Comparison of ENCODE assay signal across 1 cellular context in the genomic region with DNA sequence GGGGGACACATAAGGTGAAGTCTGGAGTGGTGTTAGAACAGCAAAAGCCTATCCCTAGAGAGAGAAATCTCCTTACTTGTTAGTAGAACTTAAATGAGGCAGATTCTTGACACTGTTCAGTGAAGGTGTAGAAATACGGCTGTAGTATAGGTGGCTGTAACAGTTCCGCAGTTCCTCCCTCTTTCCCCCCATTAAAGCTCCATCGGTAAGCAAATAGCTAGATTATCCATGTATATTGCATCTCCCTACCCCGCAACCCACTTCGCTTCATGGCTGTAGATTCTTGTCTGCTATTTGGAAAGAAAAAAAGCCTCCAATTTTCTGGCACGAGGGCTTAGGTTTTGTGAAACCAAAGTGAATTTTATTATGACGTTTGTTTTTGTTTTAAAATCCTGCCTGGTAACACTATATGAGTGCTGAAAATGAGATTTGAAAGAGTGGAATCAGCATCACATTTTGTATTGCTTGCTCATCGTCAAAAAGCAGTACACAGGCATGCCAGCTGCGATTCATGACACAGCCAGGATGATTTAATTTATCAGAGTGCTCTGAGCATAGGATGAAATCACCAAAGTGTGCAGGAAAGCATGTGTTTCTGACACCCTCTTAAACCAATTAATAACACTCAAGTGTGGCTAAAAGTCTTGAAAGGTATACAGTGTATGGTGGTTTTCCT.
A peak's percentile ranks its signal among the peaks of the same experiment; 100 is the strongest.
TF ChIP-seq lines count a peak whose summit lies in the region.

No MANE protein-coding gene starts in this region.

TF ChIP-seq in GM12878, 131 proteins besides CTCF, POLR2A, EP300 and RAD21 (continued from another document):
- TF ChIP-seq TCF7 (IDR thresholded peaks at IDR 0.05; ENCODE audit: borderline replicate concordance) (no peak), DPF2 (IDR thresholded peaks at IDR 0.05) (no peak), SIX5 (IDR thresholded peaks at IDR 0.05; ENCODE audit: low read depth, low read length, severe bottlenecking) (no peak), MYB (IDR thresholded peaks at IDR 0.05; ENCODE audit: borderline replicate concordance, low read depth, low read length) (no peak), POLR2AphosphoS5 (IDR thresholded peaks at IDR 0.05; ENCODE audit: low read length) (no peak), RUNX3 (IDR thresholded peaks at IDR 0.05; ENCODE audit: low read length) (no peak), CHD4 (IDR thresholded peaks at IDR 0.05) (no peak), PAX8 (IDR thresholded peaks at IDR 0.05) (no peak), TCF12 (IDR thresholded peaks at IDR 0.05; ENCODE audit: low read depth, low read length) (no peak), TARDBP (IDR thresholded peaks at IDR 0.05; ENCODE audit: borderline replicate concordance) (no peak), BMI1 (IDR thresholded peaks at IDR 0.05; ENCODE audit: borderline replicate concordance) (no peak), WRNIP1 (IDR thresholded peaks at IDR 0.05; ENCODE audit: borderline replicate concordance, low read depth, low read length) (no peak), SIN3A (IDR thresholded peaks at IDR 0.05; ENCODE audit: low read depth, low read length) (no peak), SMAD5 (IDR thresholded peaks at IDR 0.05; ENCODE audit: low read depth) (no peak), NRF1 (conservative IDR thresholded peaks at IDR 0.05; ENCODE audit: low read depth, low read length) (no peak), RAD51 (IDR thresholded peaks at IDR 0.05) (no peak), BHLHE40 (IDR thresholded peaks at IDR 0.05; ENCODE audit: borderline replicate concordance in 1 of 2, low read depth in 2 of 2, low read length in 1 of 2) (peak in 1 of 2 experiments; percentile 39; a peak in 2 of 4 replicates), MXI1 (IDR thresholded peaks at IDR 0.05; ENCODE audit: low read depth, low read length) (peak; percentile 42; the same call in 1 of the 2 replicates), PML (IDR thresholded peaks at IDR 0.05; ENCODE audit: low read length) (no peak)
- TF ChIP-seq, protein P1, sequence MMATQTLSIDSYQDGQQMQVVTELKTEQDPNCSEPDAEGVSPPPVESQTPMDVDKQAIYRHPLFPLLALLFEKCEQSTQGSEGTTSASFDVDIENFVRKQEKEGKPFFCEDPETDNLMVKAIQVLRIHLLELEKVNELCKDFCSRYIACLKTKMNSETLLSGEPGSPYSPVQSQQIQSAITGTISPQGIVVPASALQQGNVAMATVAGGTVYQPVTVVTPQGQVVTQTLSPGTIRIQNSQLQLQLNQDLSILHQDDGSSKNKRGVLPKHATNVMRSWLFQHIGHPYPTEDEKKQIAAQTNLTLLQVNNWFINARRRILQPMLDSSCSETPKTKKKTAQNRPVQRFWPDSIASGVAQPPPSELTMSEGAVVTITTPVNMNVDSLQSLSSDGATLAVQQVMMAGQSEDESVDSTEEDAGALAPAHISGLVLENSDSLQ (IDR thresholded peaks at IDR 0.05), result 0 out of 2 replicates have a peak, but pooled peaks have one; percentile 12
- TF ChIP-seq, protein P2, sequence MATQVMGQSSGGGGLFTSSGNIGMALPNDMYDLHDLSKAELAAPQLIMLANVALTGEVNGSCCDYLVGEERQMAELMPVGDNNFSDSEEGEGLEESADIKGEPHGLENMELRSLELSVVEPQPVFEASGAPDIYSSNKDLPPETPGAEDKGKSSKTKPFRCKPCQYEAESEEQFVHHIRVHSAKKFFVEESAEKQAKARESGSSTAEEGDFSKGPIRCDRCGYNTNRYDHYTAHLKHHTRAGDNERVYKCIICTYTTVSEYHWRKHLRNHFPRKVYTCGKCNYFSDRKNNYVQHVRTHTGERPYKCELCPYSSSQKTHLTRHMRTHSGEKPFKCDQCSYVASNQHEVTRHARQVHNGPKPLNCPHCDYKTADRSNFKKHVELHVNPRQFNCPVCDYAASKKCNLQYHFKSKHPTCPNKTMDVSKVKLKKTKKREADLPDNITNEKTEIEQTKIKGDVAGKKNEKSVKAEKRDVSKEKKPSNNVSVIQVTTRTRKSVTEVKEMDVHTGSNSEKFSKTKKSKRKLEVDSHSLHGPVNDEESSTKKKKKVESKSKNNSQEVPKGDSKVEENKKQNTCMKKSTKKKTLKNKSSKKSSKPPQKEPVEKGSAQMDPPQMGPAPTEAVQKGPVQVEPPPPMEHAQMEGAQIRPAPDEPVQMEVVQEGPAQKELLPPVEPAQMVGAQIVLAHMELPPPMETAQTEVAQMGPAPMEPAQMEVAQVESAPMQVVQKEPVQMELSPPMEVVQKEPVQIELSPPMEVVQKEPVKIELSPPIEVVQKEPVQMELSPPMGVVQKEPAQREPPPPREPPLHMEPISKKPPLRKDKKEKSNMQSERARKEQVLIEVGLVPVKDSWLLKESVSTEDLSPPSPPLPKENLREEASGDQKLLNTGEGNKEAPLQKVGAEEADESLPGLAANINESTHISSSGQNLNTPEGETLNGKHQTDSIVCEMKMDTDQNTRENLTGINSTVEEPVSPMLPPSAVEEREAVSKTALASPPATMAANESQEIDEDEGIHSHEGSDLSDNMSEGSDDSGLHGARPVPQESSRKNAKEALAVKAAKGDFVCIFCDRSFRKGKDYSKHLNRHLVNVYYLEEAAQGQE (IDR thresholded peaks at IDR 0.05; ENCODE audit: low read depth, low read length), result no peak
- TF ChIP-seq, protein P3, sequence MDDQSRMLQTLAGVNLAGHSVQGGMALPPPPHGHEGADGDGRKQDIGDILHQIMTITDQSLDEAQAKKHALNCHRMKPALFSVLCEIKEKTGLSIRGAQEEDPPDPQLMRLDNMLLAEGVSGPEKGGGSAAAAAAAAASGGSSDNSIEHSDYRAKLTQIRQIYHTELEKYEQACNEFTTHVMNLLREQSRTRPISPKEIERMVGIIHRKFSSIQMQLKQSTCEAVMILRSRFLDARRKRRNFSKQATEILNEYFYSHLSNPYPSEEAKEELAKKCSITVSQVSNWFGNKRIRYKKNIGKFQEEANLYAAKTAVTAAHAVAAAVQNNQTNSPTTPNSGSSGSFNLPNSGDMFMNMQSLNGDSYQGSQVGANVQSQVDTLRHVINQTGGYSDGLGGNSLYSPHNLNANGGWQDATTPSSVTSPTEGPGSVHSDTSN (IDR thresholded peaks at IDR 0.05; ENCODE audit: insufficient replicate concordance, low read depth, low read length), result peak; percentile 50
- TF ChIP-seq, protein P4, sequence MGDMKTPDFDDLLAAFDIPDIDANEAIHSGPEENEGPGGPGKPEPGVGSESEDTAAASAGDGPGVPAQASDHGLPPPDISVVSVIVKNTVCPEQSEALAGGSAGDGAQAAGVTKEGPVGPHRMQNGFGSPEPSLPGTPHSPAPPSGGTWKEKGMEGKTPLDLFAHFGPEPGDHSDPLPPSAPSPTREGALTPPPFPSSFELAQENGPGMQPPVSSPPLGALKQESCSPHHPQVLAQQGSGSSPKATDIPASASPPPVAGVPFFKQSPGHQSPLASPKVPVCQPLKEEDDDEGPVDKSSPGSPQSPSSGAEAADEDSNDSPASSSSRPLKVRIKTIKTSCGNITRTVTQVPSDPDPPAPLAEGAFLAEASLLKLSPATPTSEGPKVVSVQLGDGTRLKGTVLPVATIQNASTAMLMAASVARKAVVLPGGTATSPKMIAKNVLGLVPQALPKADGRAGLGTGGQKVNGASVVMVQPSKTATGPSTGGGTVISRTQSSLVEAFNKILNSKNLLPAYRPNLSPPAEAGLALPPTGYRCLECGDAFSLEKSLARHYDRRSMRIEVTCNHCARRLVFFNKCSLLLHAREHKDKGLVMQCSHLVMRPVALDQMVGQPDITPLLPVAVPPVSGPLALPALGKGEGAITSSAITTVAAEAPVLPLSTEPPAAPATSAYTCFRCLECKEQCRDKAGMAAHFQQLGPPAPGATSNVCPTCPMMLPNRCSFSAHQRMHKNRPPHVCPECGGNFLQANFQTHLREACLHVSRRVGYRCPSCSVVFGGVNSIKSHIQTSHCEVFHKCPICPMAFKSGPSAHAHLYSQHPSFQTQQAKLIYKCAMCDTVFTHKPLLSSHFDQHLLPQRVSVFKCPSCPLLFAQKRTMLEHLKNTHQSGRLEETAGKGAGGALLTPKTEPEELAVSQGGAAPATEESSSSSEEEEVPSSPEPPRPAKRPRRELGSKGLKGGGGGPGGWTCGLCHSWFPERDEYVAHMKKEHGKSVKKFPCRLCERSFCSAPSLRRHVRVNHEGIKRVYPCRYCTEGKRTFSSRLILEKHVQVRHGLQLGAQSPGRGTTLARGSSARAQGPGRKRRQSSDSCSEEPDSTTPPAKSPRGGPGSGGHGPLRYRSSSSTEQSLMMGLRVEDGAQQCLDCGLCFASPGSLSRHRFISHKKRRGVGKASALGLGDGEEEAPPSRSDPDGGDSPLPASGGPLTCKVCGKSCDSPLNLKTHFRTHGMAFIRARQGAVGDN (IDR thresholded peaks at IDR 0.05), result no peak
